Comparison of ENCODE assay signal across 19 cellular contexts in genomic region chr5:94503677-94504076, GRCh38.
DNase-seq lines count a peak whose midpoint lies in the region; ATAC-seq and TF ChIP-seq lines count a peak whose summit lies in the region.
"Had no signal": no experiment of that assay in that cellular context is flagged by ENCODE, and none has a peak within 500 bp of the region (broad histone marks: within the 10 kb centered on the region; RNA-seq: fewer than 3 reads in every experiment).

No MANE protein-coding gene starts in this region.

- H3K36me3 ChIP-seq in SJCRH30 (no peaks in the 10 kb centered on the region), PC-3 (ENCODE audit: low read depth, low read length) (no peaks in the 10 kb centered on the region), aorta (ENCODE audit: control insufficient read depth in 1 of 2, insufficient read depth in 2 of 2, low read length in 1 of 2) (no peaks in the 10 kb centered on the region)
- H3K36me3 ChIP-seq: BLaER1 had no signal

- H3K9me3 ChIP-seq in SJCRH30 (replicated peaks) (no peaks in the 10 kb centered on the region), PC-3 (ENCODE audit: low read length) (no peaks in the 10 kb centered on the region), aorta (ENCODE audit: control insufficient read depth, low read length) (no peaks in the 10 kb centered on the region)
- H3K9me3 ChIP-seq: BLaER1 had no signal

- no peak overlapping the region for H3K27ac ChIP-seq in SJCRH30
- no peak overlapping the region for H3K27ac ChIP-seq in PC-3 (ENCODE audit: low read length)
- no peak overlapping the region for H3K27ac ChIP-seq in aorta (ENCODE audit: low read depth in 1 of 2, low read length in 2 of 2)
- H3K27ac ChIP-seq: BLaER1, HL-60 had no signal

- no peak overlapping the region for H2AFZ ChIP-seq in PC-3 (ENCODE audit: low read length)

- BruUV-seq in PC-3 (replicated peaks; lab: Mats Ljungman, UMichigan) = no TSS peak

- H3K27me3 ChIP-seq in SJCRH30 (no peaks in the 10 kb centered on the region), PC-3 (ENCODE audit: low read length) (no peaks in the 10 kb centered on the region), aorta (ENCODE audit: control insufficient read depth in 1 of 2, insufficient read depth in 2 of 2, low read length in 1 of 2) (no peaks in the 10 kb centered on the region)
- H3K27me3 ChIP-seq: BLaER1 had no signal

- CTCF ChIA-PET in PC-3 (lab: Charles Lee) = no interaction called here

- in situ Hi-C loops in G401 (cut with HindIII; ENCODE audit: low sequenced_read_pairs) = no loop called here

- no peak overlapping the region for H3K9ac ChIP-seq in PC-3 (ENCODE audit: low read length)
- H3K9ac ChIP-seq: BLaER1 had no signal

- no peaks in the 10 kb centered on the region for H3K9me2 ChIP-seq in PC-3 (replicated peaks; ENCODE audit: low read length)

- H3K4me3 ChIP-seq in SJCRH30 = no peak overlapping the region
- no peak overlapping the region for H3K4me3 ChIP-seq in PC-3 (ENCODE audit: low read length)
- H3K4me3 ChIP-seq in aorta (ENCODE audit: low read length in 2 of 2) = no peak overlapping the region
- H3K4me3 ChIP-seq: BLaER1 had no signal

- ATAC-seq in PC-3 (no peak), aorta (ENCODE audit: low FRiP score) (no peak)

- peak; percentile 10 for DNase-seq in NCI-H2029 treated with DMSO at 0.1 percent for 48 hours (lab: John Stamatoyannopoulos, UW)
- DNase-seq in NCI-H2029 (lab: John Stamatoyannopoulos, UW) = no peak
- DNase-seq in G401 (ENCODE audit: low spot score) = peak; percentile 75
- peak; percentile 60 to 85 for DNase-seq in SJCRH30
- peak; percentile 9 for DNase-seq in foreskin melanocyte
- DNase-seq in PC-3 = no peak
- no peak for DNase-seq in COLO668 (lab: John Stamatoyannopoulos, UW; ENCODE audit: unreplicated experiment)
- no peak for DNase-seq in aorta
- DNase-seq: Calu3; CD4-positive, alpha-beta memory T cell; DMS79 treated with DMSO at 0.1 percent for 48 hours; H7; NCI-H1417 treated with DMSO at 0.1 percent for 48 hours; NCI-H2081; NCI-H226; RPMI8226; SHP77 treated with DMSO at 0.1 percent for 48 hours had no signal

- WGBS in aorta, 2 donors = 90 to 100% methylated on average over 1 of the region's 1 CpG

- no peak for TF ChIP-seq CTCF in PC-3 (conservative IDR thresholded peaks at IDR 0.05; ENCODE audit: low read depth, low read length)

- intact Hi-C loops in PC-3 (cut with micrococcal nuclease) = no loop called here
- intact Hi-C loops in aorta (cut with DNase I) = no loop called here

- H3K4me1 ChIP-seq in SJCRH30 = peaks cover 17% of the 10 kb centered on the region
- H3K4me1 ChIP-seq in PC-3 (ENCODE audit: insufficient read depth, low read length) = 0 out of 2 replicates have a peak, but pooled peaks cover 7% of the 10 kb centered on the region
- H3K4me1 ChIP-seq in aorta (ENCODE audit: control insufficient read depth in 1 of 2, insufficient read depth in 2 of 2, low read length in 2 of 2) = no peaks in the 10 kb centered on the region
- H3K4me1 ChIP-seq: BLaER1 had no signal

- no peaks in the 10 kb centered on the region for H3F3A ChIP-seq in PC-3 (ENCODE audit: low read length, unreplicated experiment)

- no peaks in the 10 kb centered on the region for H4K20me1 ChIP-seq in PC-3 (ENCODE audit: low read length)
- H4K20me1 ChIP-seq: BLaER1 had no signal

- H3K79me2 ChIP-seq in PC-3 (ENCODE audit: low read length) = no peaks in the 10 kb centered on the region

- H3K4me2 ChIP-seq in PC-3 (ENCODE audit: low read length) = no peak overlapping the region
- H3K4me2 ChIP-seq: BLaER1 had no signal

- POLR2A ChIA-PET in PC-3 (lab: Charles Lee; ENCODE audit: unreplicated experiment) = interaction anchor here (0.7 kb wide), 1 partner anchor 181 kb away, joined by 3 read pairs; no protein-coding TSS in a partner anchor

Comparison
In these comparisons a context has a peak if more than half of its experiments do, and no peak if none do; other contexts are left out.
1. DNase-seq: peak in NCI-H2029 treated with DMSO at 0.1 percent for 48 hours (single experiment), G401 (single experiment), SJCRH30 (2 of 2) and foreskin melanocyte (single experiment); none in NCI-H2029 (single experiment), PC-3 (single experiment), COLO668 (single experiment) and aorta (0 of 2).